ENCODE assay signal across 8 cellular contexts in the genomic region with DNA sequence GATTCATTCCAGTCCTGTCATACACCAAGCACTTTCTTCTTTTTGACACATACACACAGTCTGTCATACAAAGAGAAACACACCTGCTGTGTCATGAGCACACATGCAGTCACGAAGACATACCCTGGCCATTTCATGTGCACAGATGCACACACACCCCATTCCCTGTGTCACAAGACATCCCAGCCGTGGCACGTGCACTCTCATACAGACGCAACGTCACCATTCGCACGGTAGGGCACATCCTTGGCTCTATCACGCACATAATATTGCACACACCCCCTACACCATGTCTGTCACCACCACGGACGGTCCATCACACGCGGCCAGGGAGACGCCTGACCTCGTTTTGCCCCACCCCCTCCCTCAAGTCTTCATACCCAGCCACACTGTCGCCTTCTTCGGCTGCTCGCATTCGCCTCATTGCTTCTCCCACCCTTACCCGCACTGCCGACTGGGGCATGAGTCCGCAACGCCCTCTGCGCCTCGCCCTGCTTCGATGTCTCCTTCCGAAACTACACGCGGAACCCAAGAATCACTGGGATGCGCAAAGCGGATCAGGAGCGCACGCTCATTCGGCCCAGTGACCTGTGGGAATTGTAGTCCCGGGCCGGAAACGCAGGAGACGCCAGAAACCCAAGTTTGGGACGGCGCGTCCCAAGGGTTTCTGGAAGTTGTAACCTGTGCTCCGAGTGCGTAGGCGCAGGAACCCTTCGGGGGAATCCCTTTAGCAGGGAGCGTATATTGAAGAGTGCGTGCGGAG.
DNase-seq lines count a peak whose midpoint lies in the region; ATAC-seq and TF ChIP-seq lines count a peak whose summit lies in the region.

No MANE protein-coding gene starts in this region.

- no peak for TF ChIP-seq CTCF in GM10248 (IDR thresholded peaks at IDR 0.05; ENCODE audit: control extremely low read depth, extremely low read depth, low read depth, missing control alignments)
- TF ChIP-seq CTCF in fibroblast of pulmonary artery (IDR thresholded peaks at IDR 0.05; ENCODE audit: low read length, missing control alignments) = no peak

- POLR2A ChIA-PET in GM10248 (lab: Yijun Ruan, JAX) = no interaction called here

- peak overlapping the region; percentile 58 for H3K4me3 ChIP-seq in fibroblast of pulmonary artery (replicated peaks; ENCODE audit: low read depth, low read length)

- ATAC-seq in GM21737 (IDR thresholded peaks at IDR 0.05; ENCODE audit: unreplicated experiment) (no peak), HG03025 (IDR thresholded peaks at IDR 0.05; ENCODE audit: low FRiP score, unreplicated experiment) (no peak), HG02571 (IDR thresholded peaks at IDR 0.05; ENCODE audit: unreplicated experiment) (no peak)

- CTCF ChIA-PET in GM10248 (lab: Yijun Ruan, JAX) = interaction anchor here (1.2 to 2.7 kb wide), 2 partner anchors 10 to 11 kb away, joined by 6 to 12 read pairs; no protein-coding TSS in a partner anchor

- DNase-seq in GM10248 (ENCODE audit: extremely low spot score) (peak; percentile 38), activated T-cell treated with anti-CD3 and anti-CD28 coated beads for 4 hours (peak; percentile 7), fibroblast of pulmonary artery (ENCODE audit: low read depth) (peak; percentile 67), pons (ENCODE audit: low spot score) (peak; percentile 44), GF-D8 (lab: John Stamatoyannopoulos, UW) (no peak)
